Comparison of ENCODE assay signal across 1 cellular context in the genomic region with DNA sequence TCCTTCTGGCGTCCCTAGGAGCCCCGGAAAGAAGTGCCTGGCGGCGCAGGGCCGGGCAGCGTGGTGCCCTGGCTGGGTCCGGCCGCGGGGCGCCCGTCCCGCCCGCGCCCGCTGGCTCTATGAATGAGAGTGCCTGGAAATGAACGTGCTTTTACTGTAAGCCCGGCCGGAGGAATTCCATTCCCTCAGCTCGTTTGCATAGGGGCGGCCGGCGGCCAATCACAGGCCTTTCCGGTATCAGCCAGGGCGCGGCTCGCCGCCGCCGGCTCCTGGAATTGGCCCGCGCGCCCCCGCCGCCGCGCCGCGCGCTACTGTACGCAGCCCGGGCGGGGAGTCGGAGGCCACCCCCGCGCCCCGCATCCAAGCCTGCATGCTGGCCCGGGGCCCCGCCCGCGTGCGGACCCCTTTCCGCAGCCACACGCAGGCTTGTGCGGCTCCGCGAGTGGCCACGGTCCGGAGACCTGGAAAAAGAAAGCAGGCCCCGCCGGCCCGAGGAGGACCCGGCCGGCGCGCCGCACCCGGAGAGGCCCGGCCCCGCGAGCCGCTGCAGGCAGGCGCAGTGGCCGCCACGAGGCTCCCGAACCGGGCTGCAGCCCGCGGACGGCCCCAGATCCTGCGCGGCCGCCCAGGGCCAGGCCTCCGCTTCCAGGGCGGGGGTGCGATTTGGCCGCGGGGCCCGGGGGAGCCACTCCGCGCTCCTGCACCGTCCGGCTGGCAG.
TF ChIP-seq lines count a peak whose summit lies in the region.

No MANE protein-coding gene starts in this region.

TF ChIP-seq in HepG2, 621 proteins besides CTCF, POLR2A, EP300 and RAD21 (continued from another document and continues in another):
- TF ChIP-seq, protein P1, sequence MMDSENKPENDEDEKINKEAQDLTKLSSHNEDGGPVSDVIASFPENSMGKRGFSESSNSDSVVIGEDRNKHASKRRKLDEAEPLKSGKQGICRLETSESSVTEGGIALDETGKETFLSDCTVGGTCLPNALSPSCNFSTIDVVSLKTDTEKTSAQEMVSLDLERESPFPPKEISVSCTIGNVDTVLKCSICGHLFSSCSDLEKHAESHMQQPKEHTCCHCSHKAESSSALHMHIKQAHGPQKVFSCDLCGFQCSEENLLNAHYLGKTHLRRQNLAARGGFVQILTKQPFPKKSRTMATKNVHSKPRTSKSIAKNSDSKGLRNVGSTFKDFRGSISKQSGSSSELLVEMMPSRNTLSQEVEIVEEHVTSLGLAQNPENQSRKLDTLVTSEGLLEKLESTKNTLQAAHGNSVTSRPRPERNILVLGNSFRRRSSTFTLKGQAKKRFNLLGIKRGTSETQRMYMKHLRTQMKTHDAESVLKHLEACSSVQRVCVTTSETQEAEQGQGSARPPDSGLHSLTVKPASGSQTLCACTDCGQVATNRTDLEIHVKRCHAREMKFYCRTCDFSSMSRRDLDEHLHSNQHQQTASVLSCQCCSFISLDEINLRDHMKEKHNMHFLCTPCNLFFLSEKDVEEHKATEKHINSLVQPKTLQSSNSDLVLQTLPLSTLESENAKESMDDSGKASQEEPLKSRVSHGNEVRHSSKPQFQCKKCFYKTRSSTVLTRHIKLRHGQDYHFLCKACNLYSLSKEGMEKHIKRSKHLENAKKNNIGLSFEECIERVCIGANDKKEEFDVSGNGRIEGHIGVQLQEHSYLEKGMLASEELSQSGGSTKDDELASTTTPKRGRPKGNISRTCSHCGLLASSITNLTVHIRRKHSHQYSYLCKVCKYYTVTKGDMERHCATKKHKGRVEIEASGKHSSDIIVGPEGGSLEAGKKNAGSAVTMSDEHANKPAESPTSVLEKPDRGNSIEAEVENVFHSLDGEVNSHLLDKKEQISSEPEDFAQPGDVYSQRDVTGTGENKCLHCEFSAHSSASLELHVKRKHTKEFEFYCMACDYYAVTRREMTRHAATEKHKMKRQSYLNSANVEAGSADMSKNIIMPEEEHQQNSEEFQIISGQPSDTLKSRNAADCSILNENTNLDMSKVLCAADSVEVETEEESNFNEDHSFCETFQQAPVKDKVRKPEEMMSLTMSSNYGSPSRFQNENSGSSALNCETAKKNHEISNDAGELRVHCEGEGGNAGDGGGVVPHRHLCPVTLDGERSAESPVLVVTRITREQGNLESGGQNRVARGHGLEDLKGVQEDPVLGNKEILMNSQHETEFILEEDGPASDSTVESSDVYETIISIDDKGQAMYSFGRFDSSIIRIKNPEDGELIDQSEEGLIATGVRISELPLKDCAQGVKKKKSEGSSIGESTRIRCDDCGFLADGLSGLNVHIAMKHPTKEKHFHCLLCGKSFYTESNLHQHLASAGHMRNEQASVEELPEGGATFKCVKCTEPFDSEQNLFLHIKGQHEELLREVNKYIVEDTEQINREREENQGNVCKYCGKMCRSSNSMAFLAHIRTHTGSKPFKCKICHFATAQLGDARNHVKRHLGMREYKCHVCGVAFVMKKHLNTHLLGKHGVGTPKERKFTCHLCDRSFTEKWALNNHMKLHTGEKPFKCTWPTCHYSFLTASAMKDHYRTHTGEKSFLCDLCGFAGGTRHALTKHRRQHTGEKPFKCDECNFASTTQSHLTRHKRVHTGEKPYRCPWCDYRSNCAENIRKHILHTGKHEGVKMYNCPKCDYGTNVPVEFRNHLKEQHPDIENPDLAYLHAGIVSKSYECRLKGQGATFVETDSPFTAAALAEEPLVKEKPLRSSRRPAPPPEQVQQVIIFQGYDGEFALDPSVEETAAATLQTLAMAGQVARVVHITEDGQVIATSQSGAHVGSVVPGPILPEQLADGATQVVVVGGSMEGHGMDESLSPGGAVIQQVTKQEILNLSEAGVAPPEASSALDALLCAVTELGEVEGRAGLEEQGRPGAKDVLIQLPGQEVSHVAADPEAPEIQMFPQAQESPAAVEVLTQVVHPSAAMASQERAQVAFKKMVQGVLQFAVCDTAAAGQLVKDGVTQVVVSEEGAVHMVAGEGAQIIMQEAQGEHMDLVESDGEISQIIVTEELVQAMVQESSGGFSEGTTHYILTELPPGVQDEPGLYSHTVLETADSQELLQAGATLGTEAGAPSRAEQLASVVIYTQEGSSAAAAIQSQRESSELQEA (CRISPR knock-in tag; IDR thresholded peaks at IDR 0.05; ENCODE audit: not compliant biosample characterization): no peak
- TF ChIP-seq, protein P2, sequence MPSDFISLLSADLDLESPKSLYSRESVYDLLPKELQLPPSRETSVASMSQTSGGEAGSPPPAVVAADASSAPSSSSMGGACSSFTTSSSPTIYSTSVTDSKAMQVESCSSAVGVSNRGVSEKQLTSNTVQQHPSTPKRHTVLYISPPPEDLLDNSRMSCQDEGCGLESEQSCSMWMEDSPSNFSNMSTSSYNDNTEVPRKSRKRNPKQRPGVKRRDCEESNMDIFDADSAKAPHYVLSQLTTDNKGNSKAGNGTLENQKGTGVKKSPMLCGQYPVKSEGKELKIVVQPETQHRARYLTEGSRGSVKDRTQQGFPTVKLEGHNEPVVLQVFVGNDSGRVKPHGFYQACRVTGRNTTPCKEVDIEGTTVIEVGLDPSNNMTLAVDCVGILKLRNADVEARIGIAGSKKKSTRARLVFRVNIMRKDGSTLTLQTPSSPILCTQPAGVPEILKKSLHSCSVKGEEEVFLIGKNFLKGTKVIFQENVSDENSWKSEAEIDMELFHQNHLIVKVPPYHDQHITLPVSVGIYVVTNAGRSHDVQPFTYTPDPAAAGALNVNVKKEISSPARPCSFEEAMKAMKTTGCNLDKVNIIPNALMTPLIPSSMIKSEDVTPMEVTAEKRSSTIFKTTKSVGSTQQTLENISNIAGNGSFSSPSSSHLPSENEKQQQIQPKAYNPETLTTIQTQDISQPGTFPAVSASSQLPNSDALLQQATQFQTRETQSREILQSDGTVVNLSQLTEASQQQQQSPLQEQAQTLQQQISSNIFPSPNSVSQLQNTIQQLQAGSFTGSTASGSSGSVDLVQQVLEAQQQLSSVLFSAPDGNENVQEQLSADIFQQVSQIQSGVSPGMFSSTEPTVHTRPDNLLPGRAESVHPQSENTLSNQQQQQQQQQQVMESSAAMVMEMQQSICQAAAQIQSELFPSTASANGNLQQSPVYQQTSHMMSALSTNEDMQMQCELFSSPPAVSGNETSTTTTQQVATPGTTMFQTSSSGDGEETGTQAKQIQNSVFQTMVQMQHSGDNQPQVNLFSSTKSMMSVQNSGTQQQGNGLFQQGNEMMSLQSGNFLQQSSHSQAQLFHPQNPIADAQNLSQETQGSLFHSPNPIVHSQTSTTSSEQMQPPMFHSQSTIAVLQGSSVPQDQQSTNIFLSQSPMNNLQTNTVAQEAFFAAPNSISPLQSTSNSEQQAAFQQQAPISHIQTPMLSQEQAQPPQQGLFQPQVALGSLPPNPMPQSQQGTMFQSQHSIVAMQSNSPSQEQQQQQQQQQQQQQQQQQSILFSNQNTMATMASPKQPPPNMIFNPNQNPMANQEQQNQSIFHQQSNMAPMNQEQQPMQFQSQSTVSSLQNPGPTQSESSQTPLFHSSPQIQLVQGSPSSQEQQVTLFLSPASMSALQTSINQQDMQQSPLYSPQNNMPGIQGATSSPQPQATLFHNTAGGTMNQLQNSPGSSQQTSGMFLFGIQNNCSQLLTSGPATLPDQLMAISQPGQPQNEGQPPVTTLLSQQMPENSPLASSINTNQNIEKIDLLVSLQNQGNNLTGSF (CRISPR knock-in tag; IDR thresholded peaks at IDR 0.05): 0 out of 2 replicates have a peak, but pooled peaks have one; percentile 39
- TF ChIP-seq ZNF543 (CRISPR knock-in tag; IDR thresholded peaks at IDR 0.05): no peak
- TF ChIP-seq CBX1 (IDR thresholded peaks at IDR 0.05; ENCODE audit: low read depth): no peak
- TF ChIP-seq ZNF83 (CRISPR knock-in tag; IDR thresholded peaks at IDR 0.05; ENCODE audit: borderline replicate concordance): no peak
- TF ChIP-seq, protein P3, sequence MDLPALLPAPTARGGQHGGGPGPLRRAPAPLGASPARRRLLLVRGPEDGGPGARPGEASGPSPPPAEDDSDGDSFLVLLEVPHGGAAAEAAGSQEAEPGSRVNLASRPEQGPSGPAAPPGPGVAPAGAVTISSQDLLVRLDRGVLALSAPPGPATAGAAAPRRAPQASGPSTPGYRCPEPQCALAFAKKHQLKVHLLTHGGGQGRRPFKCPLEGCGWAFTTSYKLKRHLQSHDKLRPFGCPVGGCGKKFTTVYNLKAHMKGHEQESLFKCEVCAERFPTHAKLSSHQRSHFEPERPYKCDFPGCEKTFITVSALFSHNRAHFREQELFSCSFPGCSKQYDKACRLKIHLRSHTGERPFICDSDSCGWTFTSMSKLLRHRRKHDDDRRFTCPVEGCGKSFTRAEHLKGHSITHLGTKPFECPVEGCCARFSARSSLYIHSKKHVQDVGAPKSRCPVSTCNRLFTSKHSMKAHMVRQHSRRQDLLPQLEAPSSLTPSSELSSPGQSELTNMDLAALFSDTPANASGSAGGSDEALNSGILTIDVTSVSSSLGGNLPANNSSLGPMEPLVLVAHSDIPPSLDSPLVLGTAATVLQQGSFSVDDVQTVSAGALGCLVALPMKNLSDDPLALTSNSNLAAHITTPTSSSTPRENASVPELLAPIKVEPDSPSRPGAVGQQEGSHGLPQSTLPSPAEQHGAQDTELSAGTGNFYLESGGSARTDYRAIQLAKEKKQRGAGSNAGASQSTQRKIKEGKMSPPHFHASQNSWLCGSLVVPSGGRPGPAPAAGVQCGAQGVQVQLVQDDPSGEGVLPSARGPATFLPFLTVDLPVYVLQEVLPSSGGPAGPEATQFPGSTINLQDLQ (CRISPR knock-in tag; IDR thresholded peaks at IDR 0.05): no peak
- TF ChIP-seq, protein P4, sequence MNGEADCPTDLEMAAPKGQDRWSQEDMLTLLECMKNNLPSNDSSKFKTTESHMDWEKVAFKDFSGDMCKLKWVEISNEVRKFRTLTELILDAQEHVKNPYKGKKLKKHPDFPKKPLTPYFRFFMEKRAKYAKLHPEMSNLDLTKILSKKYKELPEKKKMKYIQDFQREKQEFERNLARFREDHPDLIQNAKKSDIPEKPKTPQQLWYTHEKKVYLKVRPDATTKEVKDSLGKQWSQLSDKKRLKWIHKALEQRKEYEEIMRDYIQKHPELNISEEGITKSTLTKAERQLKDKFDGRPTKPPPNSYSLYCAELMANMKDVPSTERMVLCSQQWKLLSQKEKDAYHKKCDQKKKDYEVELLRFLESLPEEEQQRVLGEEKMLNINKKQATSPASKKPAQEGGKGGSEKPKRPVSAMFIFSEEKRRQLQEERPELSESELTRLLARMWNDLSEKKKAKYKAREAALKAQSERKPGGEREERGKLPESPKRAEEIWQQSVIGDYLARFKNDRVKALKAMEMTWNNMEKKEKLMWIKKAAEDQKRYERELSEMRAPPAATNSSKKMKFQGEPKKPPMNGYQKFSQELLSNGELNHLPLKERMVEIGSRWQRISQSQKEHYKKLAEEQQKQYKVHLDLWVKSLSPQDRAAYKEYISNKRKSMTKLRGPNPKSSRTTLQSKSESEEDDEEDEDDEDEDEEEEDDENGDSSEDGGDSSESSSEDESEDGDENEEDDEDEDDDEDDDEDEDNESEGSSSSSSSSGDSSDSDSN (CRISPR knock-in tag; IDR thresholded peaks at IDR 0.05): peak; percentile 42; the same call in 1 of the 2 replicates
- TF ChIP-seq ZNF792 (CRISPR knock-in tag; IDR thresholded peaks at IDR 0.05): no peak
- TF ChIP-seq LCORL (IDR thresholded peaks at IDR 0.05): no peak
- no peak for TF ChIP-seq LCORL (CRISPR knock-in tag; IDR thresholded peaks at IDR 0.05)
- no peak for TF ChIP-seq SMARCC2 (IDR thresholded peaks at IDR 0.05)
- no peak for TF ChIP-seq ZBTB7B (CRISPR knock-in tag; IDR thresholded peaks at IDR 0.05)
- TF ChIP-seq ZNF841 (CRISPR knock-in tag; IDR thresholded peaks at IDR 0.05; ENCODE audit: borderline replicate concordance): no peak; the same call in 1 of the 2 replicates
- TF ChIP-seq FOXP1 (IDR thresholded peaks at IDR 0.05): no peak
- TF ChIP-seq FOXP1 (CRISPR knock-in tag; IDR thresholded peaks at IDR 0.05): no peak
- TF ChIP-seq, protein P5, sequence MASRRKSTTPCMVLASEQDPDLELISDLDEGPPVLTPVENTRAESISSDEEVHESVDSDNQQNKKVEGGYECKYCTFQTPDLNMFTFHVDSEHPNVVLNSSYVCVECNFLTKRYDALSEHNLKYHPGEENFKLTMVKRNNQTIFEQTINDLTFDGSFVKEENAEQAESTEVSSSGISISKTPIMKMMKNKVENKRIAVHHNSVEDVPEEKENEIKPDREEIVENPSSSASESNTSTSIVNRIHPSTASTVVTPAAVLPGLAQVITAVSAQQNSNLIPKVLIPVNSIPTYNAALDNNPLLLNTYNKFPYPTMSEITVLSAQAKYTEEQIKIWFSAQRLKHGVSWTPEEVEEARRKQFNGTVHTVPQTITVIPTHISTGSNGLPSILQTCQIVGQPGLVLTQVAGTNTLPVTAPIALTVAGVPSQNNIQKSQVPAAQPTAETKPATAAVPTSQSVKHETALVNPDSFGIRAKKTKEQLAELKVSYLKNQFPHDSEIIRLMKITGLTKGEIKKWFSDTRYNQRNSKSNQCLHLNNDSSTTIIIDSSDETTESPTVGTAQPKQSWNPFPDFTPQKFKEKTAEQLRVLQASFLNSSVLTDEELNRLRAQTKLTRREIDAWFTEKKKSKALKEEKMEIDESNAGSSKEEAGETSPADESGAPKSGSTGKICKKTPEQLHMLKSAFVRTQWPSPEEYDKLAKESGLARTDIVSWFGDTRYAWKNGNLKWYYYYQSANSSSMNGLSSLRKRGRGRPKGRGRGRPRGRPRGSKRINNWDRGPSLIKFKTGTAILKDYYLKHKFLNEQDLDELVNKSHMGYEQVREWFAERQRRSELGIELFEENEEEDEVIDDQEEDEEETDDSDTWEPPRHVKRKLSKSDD (CRISPR knock-in tag; IDR thresholded peaks at IDR 0.05; ENCODE audit: low read depth): no peak
- TF ChIP-seq REL (CRISPR knock-in tag; conservative IDR thresholded peaks at IDR 0.05): no peak
- TF ChIP-seq ZSCAN21 (CRISPR knock-in tag; IDR thresholded peaks at IDR 0.05; ENCODE audit: borderline replicate concordance): peak; percentile 8; the same call in 1 of the 2 replicates
- TF ChIP-seq, protein P6, sequence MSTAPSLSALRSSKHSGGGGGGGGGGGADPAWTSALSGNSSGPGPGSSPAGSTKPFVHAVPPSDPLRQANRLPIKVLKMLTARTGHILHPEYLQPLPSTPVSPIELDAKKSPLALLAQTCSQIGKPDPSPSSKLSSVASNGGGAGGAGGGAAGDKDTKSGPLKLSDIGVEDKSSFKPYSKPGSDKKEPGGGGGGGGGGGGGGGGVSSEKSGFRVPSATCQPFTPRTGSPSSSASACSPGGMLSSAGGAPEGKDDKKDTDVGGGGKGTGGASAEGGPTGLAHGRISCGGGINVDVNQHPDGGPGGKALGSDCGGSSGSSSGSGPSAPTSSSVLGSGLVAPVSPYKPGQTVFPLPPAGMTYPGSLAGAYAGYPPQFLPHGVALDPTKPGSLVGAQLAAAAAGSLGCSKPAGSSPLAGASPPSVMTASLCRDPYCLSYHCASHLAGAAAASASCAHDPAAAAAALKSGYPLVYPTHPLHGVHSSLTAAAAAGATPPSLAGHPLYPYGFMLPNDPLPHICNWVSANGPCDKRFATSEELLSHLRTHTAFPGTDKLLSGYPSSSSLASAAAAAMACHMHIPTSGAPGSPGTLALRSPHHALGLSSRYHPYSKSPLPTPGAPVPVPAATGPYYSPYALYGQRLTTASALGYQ (CRISPR knock-in tag; IDR thresholded peaks at IDR 0.05): no peak
- no peak for TF ChIP-seq ZNF781 (CRISPR knock-in tag; IDR thresholded peaks at IDR 0.05; ENCODE audit: borderline replicate concordance, not compliant biosample characterization)
- TF ChIP-seq TCF7 (IDR thresholded peaks at IDR 0.05; ENCODE audit: low read depth): no peak
- TF ChIP-seq, protein P7, sequence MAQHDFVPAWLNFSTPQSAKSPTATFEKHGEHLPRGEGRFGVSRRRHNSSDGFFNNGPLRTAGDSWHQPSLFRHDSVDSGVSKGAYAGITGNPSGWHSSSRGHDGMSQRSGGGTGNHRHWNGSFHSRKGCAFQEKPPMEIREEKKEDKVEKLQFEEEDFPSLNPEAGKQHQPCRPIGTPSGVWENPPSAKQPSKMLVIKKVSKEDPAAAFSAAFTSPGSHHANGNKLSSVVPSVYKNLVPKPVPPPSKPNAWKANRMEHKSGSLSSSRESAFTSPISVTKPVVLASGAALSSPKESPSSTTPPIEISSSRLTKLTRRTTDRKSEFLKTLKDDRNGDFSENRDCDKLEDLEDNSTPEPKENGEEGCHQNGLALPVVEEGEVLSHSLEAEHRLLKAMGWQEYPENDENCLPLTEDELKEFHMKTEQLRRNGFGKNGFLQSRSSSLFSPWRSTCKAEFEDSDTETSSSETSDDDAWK (CRISPR knock-in tag; IDR thresholded peaks at IDR 0.05): no peak
